Comparison of ENCODE assay signal across 25 cellular contexts in genomic region chr1:234627009-234627950, GRCh38. TPM values are rescaled to one million over a fixed set of nuclear protein-coding genes. Genes with fewer than 3 reads are reported as not detected.
A peak's percentile ranks its signal among the peaks of the same experiment; 100 is the strongest.
DNase-seq lines count a peak whose midpoint lies in the region; ATAC-seq, FAIRE-seq and TF ChIP-seq lines count a peak whose summit lies in the region.
"Had no signal": no experiment of that assay in that cellular context is flagged by ENCODE, and none has a peak within 500 bp of the region (broad histone marks: within the 10 kb centered on the region; RNA-seq: fewer than 3 reads in every experiment).

No MANE protein-coding gene starts in this region.

- no peaks in the 10 kb centered on the region for H3K9me2 ChIP-seq in hepatocyte (replicated peaks; ENCODE audit: insufficient read depth)

- no peak for ATAC-seq in HG02970 (IDR thresholded peaks at IDR 0.05; ENCODE audit: low FRiP score, unreplicated experiment)
- ATAC-seq in GM19324 (IDR thresholded peaks at IDR 0.05; ENCODE audit: low FRiP score, unreplicated experiment), result no peak
- ATAC-seq: activated CD8-positive, alpha-beta T cell treated with anti-CD3 and anti-CD28 coated beads for 36 hours; body of pancreas; CD8-positive, alpha-beta T cell; gastroesophageal sphincter; Right ventricle myocardium inferior; sciatic nerve had no signal

- no peak overlapping the region for H3K4me3 ChIP-seq in astrocyte (ENCODE audit: insufficient read depth, low read depth, low read length)
- H3K4me3 ChIP-seq in hepatocyte, result no peak overlapping the region
- no peak overlapping the region for H3K4me3 ChIP-seq in smooth muscle cell
- H3K4me3 ChIP-seq: body of pancreas, gastroesophageal sphincter, left ventricle myocardium inferior had no signal

- no peak for TF ChIP-seq CTCF in astrocyte (IDR thresholded peaks at IDR 0.05; ENCODE audit: insufficient read depth, low read depth, low read length)
- TF ChIP-seq CTCF in hepatocyte (IDR thresholded peaks at IDR 0.05; ENCODE audit: poor library complexity), result no peak
- TF ChIP-seq CTCF in smooth muscle cell (IDR thresholded peaks at IDR 0.05; ENCODE audit: borderline replicate concordance, insufficient read depth, poor library complexity, severe bottlenecking), result no peak

- no peak overlapping the region for H2AFZ ChIP-seq in astrocyte (ENCODE audit: low read depth, low read length)
- H2AFZ ChIP-seq in hepatocyte, result no peak overlapping the region
- H2AFZ ChIP-seq in smooth muscle cell (ENCODE audit: low read depth), result no peak overlapping the region

- no peaks in the 10 kb centered on the region for H3K9me3 ChIP-seq in astrocyte (ENCODE audit: insufficient read depth, low read depth, low read length)
- H3K9me3 ChIP-seq in hepatocyte (ENCODE audit: low read depth), result no peaks in the 10 kb centered on the region
- H3K9me3 ChIP-seq in smooth muscle cell (replicated peaks; ENCODE audit: low read depth), result no peaks in the 10 kb centered on the region
- H3K9me3 ChIP-seq: body of pancreas, gastroesophageal sphincter, left ventricle myocardium inferior had no signal

- H3K9ac ChIP-seq in astrocyte (ENCODE audit: low read length), result no peak overlapping the region
- H3K9ac ChIP-seq in smooth muscle cell (ENCODE audit: low read depth), result peak overlapping the region; percentile 1

- FAIRE-seq in astrocyte (lab: Jason Lieb, UNC) (no peak), GM12892 (lab: Jason Lieb, UNC) (no peak)

- H3K79me2 ChIP-seq in astrocyte (ENCODE audit: insufficient read depth, low read length), result no peaks in the 10 kb centered on the region
- no peaks in the 10 kb centered on the region for H3K79me2 ChIP-seq in hepatocyte
- H3K79me2 ChIP-seq in smooth muscle cell (ENCODE audit: low read depth), result no peaks in the 10 kb centered on the region

- peaks cover 30% of the 10 kb centered on the region for H3K4me1 Mint-ChIP-seq in astrocyte (ENCODE audit: low read depth, unreplicated experiment)

- TF ChIP-seq POLR2A in GM12892 (IDR thresholded peaks at IDR 0.05; ENCODE audit: low read depth, low read length), result no peak

- peaks cover 25% of the 10 kb centered on the region for H3K4me1 ChIP-seq in astrocyte (ENCODE audit: insufficient read depth, low read length)
- H3K4me1 ChIP-seq in hepatocyte (ENCODE audit: insufficient read depth), result peaks cover 33% of the 10 kb centered on the region
- peaks cover 7% of the 10 kb centered on the region for H3K4me1 ChIP-seq in smooth muscle cell (ENCODE audit: low read depth)
- H3K4me1 ChIP-seq: gastroesophageal sphincter had no signal

- no peaks in the 10 kb centered on the region for H3K36me3 ChIP-seq in astrocyte (ENCODE audit: insufficient read depth, low read length)
- H3K36me3 ChIP-seq in hepatocyte (replicated peaks; ENCODE audit: insufficient read depth, low read depth), result no peaks in the 10 kb centered on the region
- no peaks in the 10 kb centered on the region for H3K36me3 ChIP-seq in smooth muscle cell (ENCODE audit: low read depth)
- H3K36me3 ChIP-seq: gastroesophageal sphincter, left ventricle myocardium inferior had no signal

- no peak overlapping the region for H3K4me3 Mint-ChIP-seq in astrocyte (ENCODE audit: unreplicated experiment)
- H3K4me3 Mint-ChIP-seq: activated CD8-positive, alpha-beta T cell treated with anti-CD3 and anti-CD28 coated beads for 36 hours; CD8-positive, alpha-beta T cell had no signal

- peak overlapping the region; percentile 16 for H3K27ac Mint-ChIP-seq in astrocyte (ENCODE audit: unreplicated experiment)
- H3K27ac Mint-ChIP-seq: activated CD8-positive, alpha-beta T cell treated with anti-CD3 and anti-CD28 coated beads for 36 hours; CD8-positive, alpha-beta T cell had no signal

- H3K27me3 Mint-ChIP-seq in astrocyte (ENCODE audit: low read depth, unreplicated experiment), result no peaks in the 10 kb centered on the region
- H3K27me3 Mint-ChIP-seq: activated CD8-positive, alpha-beta T cell treated with anti-CD3 and anti-CD28 coated beads for 36 hours had no signal

- H3K27ac ChIP-seq in astrocyte (ENCODE audit: low read depth, low read length) (peak overlapping the region; percentile 20), hepatocyte (peak overlapping the region; percentile 86), smooth muscle cell (ENCODE audit: low read depth) (peak overlapping the region; percentile 59)
- H3K27ac ChIP-seq: gastroesophageal sphincter, left ventricle myocardium inferior had no signal

- H3K4me2 ChIP-seq in astrocyte (ENCODE audit: low read length), result peak overlapping the region; percentile 8
- H3K4me2 ChIP-seq in hepatocyte, result no peak overlapping the region
- H3K4me2 ChIP-seq in smooth muscle cell, result no peak overlapping the region

- DNase-seq in HT-29 (ENCODE audit: low spot score) (peak; percentile 67), astrocyte (ENCODE audit: low read depth) (peak; percentile 55), hepatocyte (ENCODE audit: low spot score) (no peak), smooth muscle cell (lab: John Stamatoyannopoulos, UW; ENCODE audit: unreplicated experiment) (no peak), NCI-H146 treated with DMSO at 0.1 percent for 48 hours (lab: John Stamatoyannopoulos, UW; ENCODE audit: unreplicated experiment) (no peak), GM12892 (ENCODE audit: insufficient read length) (no peak)
- DNase-seq: activated CD8-positive, alpha-beta T cell treated with anti-CD3 and anti-CD28 coated beads for 36 hours; activated effector memory CD4-positive, alpha-beta T cell treated with anti-CD3 and anti-CD28 coated beads, Interleukin-2, amount 50 U/mL, for 16 hours; activated T-cell treated with anti-CD3 and anti-CD28 coated beads for 4 hours; CD8-positive, alpha-beta T cell; DMS153; hypothalamus; left ventricle myocardium inferior; midbrain; NCI-H1092 treated with DMSO at 0.1 percent for 48 hours; NCI-H2081; NCI-H345; NCI-H774; SW 1271 had no signal

- no peaks in the 10 kb centered on the region for H4K20me1 ChIP-seq in astrocyte (ENCODE audit: insufficient read depth, low read length)
- no peaks in the 10 kb centered on the region for H4K20me1 ChIP-seq in hepatocyte (ENCODE audit: insufficient read depth, poor library complexity, severe bottlenecking)
- H4K20me1 ChIP-seq in smooth muscle cell (ENCODE audit: low read depth), result no peaks in the 10 kb centered on the region

- WGBS in hepatocyte (ENCODE audit: low lambda C conversion rate, missing lambda C conversion rate), result 82% methylated on average over 11 of the region's 11 CpGs
- WGBS in smooth muscle cell (ENCODE audit: low lambda C conversion rate), result 87% methylated on average over 11 of the region's 11 CpGs

- H3K27me3 ChIP-seq in astrocyte (ENCODE audit: insufficient read depth, low read length) (no peaks in the 10 kb centered on the region), hepatocyte (no peaks in the 10 kb centered on the region), smooth muscle cell (ENCODE audit: low read depth) (no peaks in the 10 kb centered on the region)
- H3K27me3 ChIP-seq: body of pancreas, gastroesophageal sphincter had no signal

- peaks cover 29% of the 10 kb centered on the region for H3F3A ChIP-seq in smooth muscle cell (ENCODE audit: low read depth)

- peaks cover 1% of the 10 kb centered on the region for H3K9me3 Mint-ChIP-seq in astrocyte (ENCODE audit: unreplicated experiment)
- H3K9me3 Mint-ChIP-seq: activated CD8-positive, alpha-beta T cell treated with anti-CD3 and anti-CD28 coated beads for 36 hours; CD8-positive, alpha-beta T cell had no signal

- no peaks in the 10 kb centered on the region for H3K36me3 Mint-ChIP-seq in astrocyte (ENCODE audit: low read depth, unreplicated experiment)
- H3K36me3 Mint-ChIP-seq: CD8-positive, alpha-beta T cell had no signal

RNA-seq across cellular contexts. Expression of gene IRF2BP2, which starts 17.3 kb away (rescaled TPM):
- total RNA-seq in HT-29 (2014; rRNA removed; shearing (Covaris generic)), result 203 and 235 TPM in 2 replicates
- total RNA-seq in astrocyte (122 and 126 TPM in 2 replicates), hepatocyte (113 and 135 TPM in 2 replicates), smooth muscle cell (89.5 and 101 TPM in 2 replicates)
- polyA plus RNA-seq in hepatocyte (65.9 and 68.2 TPM in 2 replicates), smooth muscle cell (40.3 and 44.5 TPM in 2 replicates)
- polyA plus RNA-seq in GM12892 (2012; ENCODE audit: missing spikeins), result 63.2 TPM

Comparison
In these comparisons a context has a peak if more than half of its experiments do, and no peak if none do; other contexts are left out.
1. DNase-seq: peak in HT-29 (single experiment) and astrocyte (single experiment); none in hepatocyte (single experiment), smooth muscle cell (single experiment), NCI-H146 treated with DMSO at 0.1 percent for 48 hours (single experiment) and GM12892 (single experiment).
2. H3K27ac ChIP-seq: peak in every context shown above with its lines; median percentile 86 in hepatocyte; 59 in smooth muscle cell; 20 in astrocyte.